Comparison of ENCODE assay signal across 25 cellular contexts in genomic region chr11:16082532-16083055, GRCh38.
DNase-seq lines count a peak whose midpoint lies in the region; ATAC-seq, FAIRE-seq and TF ChIP-seq lines count a peak whose summit lies in the region.
"Had no signal": no experiment of that assay in that cellular context is flagged by ENCODE, and none has a peak within 500 bp of the region (broad histone marks: within the 10 kb centered on the region; RNA-seq: fewer than 3 reads in every experiment).

No MANE protein-coding gene starts in this region.

- no peak overlapping the region for H3K4me3 ChIP-seq in bronchial epithelial cell (ENCODE audit: low read depth, low read length)
- no peak overlapping the region for H3K4me3 ChIP-seq in retinal pigment epithelial cell (ENCODE audit: low read length)
- H3K4me3 ChIP-seq: adrenal gland, breast epithelium, PC-9, stomach had no signal

- no peak for ATAC-seq in HG03342 (IDR thresholded peaks at IDR 0.05; ENCODE audit: unreplicated experiment)
- ATAC-seq in activated T-helper 17 cell treated with anti-CD3 and anti-CD28 coated beads, Interleukin-2, amount 50 U/mL, for 72 hours (replicated peaks), result no peak
- no peak for ATAC-seq in SK-N-SH treated with all-trans-retinoic acid at 6 μM for 48 hours
- ATAC-seq: WTC11 had no signal

- peak; percentile 34 for DNase-seq in NCI-H1694 treated with DMSO at 0.1 percent for 48 hours (lab: John Stamatoyannopoulos, UW)
- DNase-seq in NCI-H1694 (lab: John Stamatoyannopoulos, UW), result no peak
- peak; percentile 31 for DNase-seq in NCI-H2196 (lab: John Stamatoyannopoulos, UW; ENCODE audit: unreplicated experiment)
- peak; percentile 26 for DNase-seq in bronchial epithelial cell (ENCODE audit: low read depth)
- DNase-seq in retinal pigment epithelial cell (ENCODE audit: low read depth), result peak; percentile 25
- DNase-seq: activated CD4-positive, alpha-beta T cell treated with anti-CD3 and anti-CD28 coated beads, Interleukin-2, amount 50 U/mL, for 48 hours; activated gamma-delta T cell treated with Interleukin-2 at 50 U/mL for 16 hours; adrenal gland; cortex of kidney; EL; Kasumi-1; PC-9; SIG-M5; stimulated activated CD4-positive, alpha-beta T cell treated with anti-CD3 and anti-CD28 coated beads, Interleukin-4, amount 100 ng/mL, for 4 hours; stomach had no signal

- H3K36me3 ChIP-seq in bronchial epithelial cell (ENCODE audit: control insufficient read depth, insufficient read depth, low read length), result no peaks in the 10 kb centered on the region
- H3K36me3 ChIP-seq: adrenal gland, breast epithelium, stomach had no signal

- TF ChIP-seq CTCF in bronchial epithelial cell (IDR thresholded peaks at IDR 0.05; ENCODE audit: insufficient read depth, low read length, severe bottlenecking) (no peak), retinal pigment epithelial cell (conservative IDR thresholded peaks at IDR 0.05; ENCODE audit: low read depth, low read length) (no peak)

- no peak overlapping the region for H3K4me3 Mint-ChIP-seq in activated T-helper 17 cell treated with anti-CD3 and anti-CD28 coated beads, Interleukin-2, amount 50 U/mL, for 72 hours
- H3K4me3 Mint-ChIP-seq: B cell; T-helper 2 cell treated with Interferon-gamma antibody and Interleukin-4, amounts not matched to agents 5 μg/mL and 100 μg/mL, for 36 hours; type B pancreatic cell; WTC11 had no signal

- H3K9me3 Mint-ChIP-seq in activated T-helper 17 cell treated with anti-CD3 and anti-CD28 coated beads, Interleukin-2, amount 50 U/mL, for 72 hours, result no peaks in the 10 kb centered on the region

- FAIRE-seq in bronchial epithelial cell (lab: Jason Lieb, UNC), result no peak
- FAIRE-seq: A204.1 had no signal

- no peaks in the 10 kb centered on the region for H3K36me3 Mint-ChIP-seq in activated T-helper 17 cell treated with anti-CD3 and anti-CD28 coated beads, Interleukin-2, amount 50 U/mL, for 72 hours (ENCODE audit: low read depth)
- H3K36me3 Mint-ChIP-seq: WTC11 had no signal

- H3K27ac Mint-ChIP-seq in activated T-helper 17 cell treated with anti-CD3 and anti-CD28 coated beads, Interleukin-2, amount 50 U/mL, for 72 hours, result no peak overlapping the region
- H3K27ac Mint-ChIP-seq: B cell; T-helper 2 cell treated with Interferon-gamma antibody and Interleukin-4, amounts not matched to agents 5 μg/mL and 100 μg/mL, for 36 hours; type B pancreatic cell; WTC11 had no signal

- H3K4me1 Mint-ChIP-seq in activated T-helper 17 cell treated with anti-CD3 and anti-CD28 coated beads, Interleukin-2, amount 50 U/mL, for 72 hours, result no peaks in the 10 kb centered on the region
- H3K4me1 Mint-ChIP-seq: B cell, WTC11 had no signal

- H3K27me3 Mint-ChIP-seq in activated T-helper 17 cell treated with anti-CD3 and anti-CD28 coated beads, Interleukin-2, amount 50 U/mL, for 72 hours, result no peaks in the 10 kb centered on the region
- H3K27me3 Mint-ChIP-seq: B cell had no signal

- no peaks in the 10 kb centered on the region for H3K27me3 ChIP-seq in bronchial epithelial cell (ENCODE audit: control insufficient read depth, insufficient read depth, low read length)
- H3K27me3 ChIP-seq: adrenal gland, breast epithelium, heart right ventricle, stomach had no signal

TF ChIP-seq in SK-N-SH treated with all-trans-retinoic acid at 6 μM for 48 hours, 23 proteins besides CTCF, POLR2A, EP300 and RAD21:
- TF ChIP-seq PPARA (CRISPR knock-in tag; IDR thresholded peaks at IDR 0.05; ENCODE audit: borderline replicate concordance) (no peak), ZNF70 (CRISPR knock-in tag; IDR thresholded peaks at IDR 0.05) (no peak), SNAI2 (CRISPR knock-in tag; IDR thresholded peaks at IDR 0.05) (no peak), PATZ1 (CRISPR knock-in tag; IDR thresholded peaks at IDR 0.05; ENCODE audit: borderline replicate concordance) (no peak), CSDC2 (CRISPR knock-in tag; IDR thresholded peaks at IDR 0.05) (no peak), ARNTL (CRISPR knock-in tag; IDR thresholded peaks at IDR 0.05; ENCODE audit: borderline replicate concordance, low read depth) (no peak), ZNF565 (CRISPR knock-in tag; conservative IDR thresholded peaks at IDR 0.05; ENCODE audit: low read depth) (no peak), ZFP3 (CRISPR knock-in tag; IDR thresholded peaks at IDR 0.05) (no peak), TCF4 (CRISPR knock-in tag; IDR thresholded peaks at IDR 0.05; ENCODE audit: borderline replicate concordance) (no peak), TSHZ2 (CRISPR knock-in tag; IDR thresholded peaks at IDR 0.05) (no peak), ZC3H10 (CRISPR knock-in tag; IDR thresholded peaks at IDR 0.05) (no peak), TOX (CRISPR knock-in tag; IDR thresholded peaks at IDR 0.05; ENCODE audit: borderline replicate concordance) (no peak)
